ENCODE assay signal across 1 cellular context in the genomic region with DNA sequence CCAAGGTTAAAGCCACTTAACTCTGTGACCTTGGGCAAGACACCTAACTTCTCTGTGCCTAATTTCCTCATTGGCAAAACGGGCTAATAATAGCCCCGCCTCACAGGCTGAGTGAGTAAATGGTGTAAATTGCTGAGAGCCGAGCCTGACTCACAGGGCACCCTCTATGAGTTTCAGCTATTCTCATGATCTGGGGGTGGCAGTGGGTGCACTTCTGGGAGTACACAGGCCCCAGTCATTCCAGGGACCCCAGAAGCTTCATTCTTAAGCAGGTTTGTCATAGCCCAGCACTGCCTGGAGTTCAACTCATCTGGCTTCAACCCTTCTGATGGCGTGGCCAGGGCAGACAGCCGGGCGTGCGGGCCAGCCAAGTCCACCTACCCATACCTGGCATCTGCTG.
TF ChIP-seq lines count a peak whose summit lies in the region.

No MANE protein-coding gene starts in this region.

TF ChIP-seq in IMR-90, 13 proteins besides CTCF, POLR2A, EP300 and RAD21 (continued from another document):
- TF ChIP-seq, protein P1, sequence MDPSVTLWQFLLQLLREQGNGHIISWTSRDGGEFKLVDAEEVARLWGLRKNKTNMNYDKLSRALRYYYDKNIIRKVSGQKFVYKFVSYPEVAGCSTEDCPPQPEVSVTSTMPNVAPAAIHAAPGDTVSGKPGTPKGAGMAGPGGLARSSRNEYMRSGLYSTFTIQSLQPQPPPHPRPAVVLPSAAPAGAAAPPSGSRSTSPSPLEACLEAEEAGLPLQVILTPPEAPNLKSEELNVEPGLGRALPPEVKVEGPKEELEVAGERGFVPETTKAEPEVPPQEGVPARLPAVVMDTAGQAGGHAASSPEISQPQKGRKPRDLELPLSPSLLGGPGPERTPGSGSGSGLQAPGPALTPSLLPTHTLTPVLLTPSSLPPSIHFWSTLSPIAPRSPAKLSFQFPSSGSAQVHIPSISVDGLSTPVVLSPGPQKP (IDR thresholded peaks at IDR 0.05; ENCODE audit: borderline replicate concordance, low read depth, low read length): no peak
- no peak for TF ChIP-seq MAFK (IDR thresholded peaks at IDR 0.05; ENCODE audit: low read depth, low read length)
